In the genomic region with DNA sequence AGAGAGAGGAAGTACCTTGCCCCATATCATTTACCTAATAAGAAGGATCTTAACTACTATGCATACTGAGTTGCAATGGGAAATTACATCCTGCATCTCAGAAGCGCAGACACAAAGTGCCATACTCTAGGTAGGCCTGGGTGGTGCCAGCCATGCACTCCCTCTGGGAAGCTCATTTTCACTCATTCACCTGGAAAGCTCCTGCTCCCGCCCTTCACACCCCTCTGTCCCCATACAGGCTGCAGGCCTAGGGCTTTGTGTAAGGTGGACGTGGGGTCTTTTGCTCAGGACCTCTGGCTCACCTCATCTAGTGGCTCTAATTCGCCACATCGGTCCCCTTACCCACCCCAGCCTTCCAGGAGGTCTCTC, we compare ENCODE assay signal across 8 cellular contexts. TPM values are rescaled to one million over a fixed set of nuclear protein-coding genes. Genes with fewer than 3 reads are reported as not detected.
A peak's percentile ranks its signal among the peaks of the same experiment; 100 is the strongest.
DNase-seq lines count a peak whose midpoint lies in the region; ATAC-seq and TF ChIP-seq lines count a peak whose summit lies in the region.

No MANE protein-coding gene starts in this region.

- H3K4me2 ChIP-seq in BLaER1: peak overlapping the region; percentile 97

- H3K36me3 ChIP-seq in BLaER1: peaks cover 33% of the 10 kb centered on the region
- H3K36me3 ChIP-seq in KOPT-K1 (ENCODE audit: insufficient read depth, low read length): peaks cover 42% of the 10 kb centered on the region
- H3K36me3 ChIP-seq in effector memory CD4-positive, alpha-beta T cell (ENCODE audit: control insufficient read depth, insufficient read depth, low read length): peaks cover 17% of the 10 kb centered on the region

- peak overlapping the region; percentile 90 for H3K4me3 ChIP-seq in BLaER1
- peak overlapping the region; percentile 96 for H3K4me3 ChIP-seq in effector memory CD4-positive, alpha-beta T cell (ENCODE audit: insufficient read depth, low read depth, low read length, poor library complexity, severe bottlenecking)

- H3K27ac Mint-ChIP-seq in natural killer cell: peak overlapping the region; percentile 90 to 96

- H3K36me3 Mint-ChIP-seq in natural killer cell: peaks cover 15% of the 10 kb centered on the region

- H3K4me1 ChIP-seq in BLaER1: peaks cover 73% of the 10 kb centered on the region
- peaks cover 12% of the 10 kb centered on the region for H3K4me1 ChIP-seq in effector memory CD4-positive, alpha-beta T cell (ENCODE audit: control insufficient read depth, insufficient read depth, low read length, poor library complexity, severe bottlenecking)

- no peaks in the 10 kb centered on the region for H3K9me3 Mint-ChIP-seq in natural killer cell

- H3K4me1 Mint-ChIP-seq in natural killer cell: peaks cover 22 to 27% of the 10 kb centered on the region in 2 donors

- H3K4me3 Mint-ChIP-seq in natural killer cell: peak overlapping the region; percentile 99

- no peak for DNase-seq in effector memory CD4-positive, alpha-beta T cell
- no peak for DNase-seq in natural killer cell
- DNase-seq in stimulated activated CD4-positive, alpha-beta T cell treated with anti-CD3 and anti-CD28 coated beads, Interleukin-2, amount 100 ng/mL, for 48 hours: no peak
- no peak for DNase-seq in 8988T
- no peak for DNase-seq in NCI-H774 (lab: John Stamatoyannopoulos, UW)
- DNase-seq in retina: no peak

- peaks cover 6% of the 10 kb centered on the region; the same call in 1 of the 2 replicates for H4K20me1 ChIP-seq in BLaER1

- peak overlapping the region; percentile 88 for H3K9ac ChIP-seq in BLaER1

- H3K27ac ChIP-seq in BLaER1 (peak overlapping the region; percentile 82), KOPT-K1 (ENCODE audit: low read depth, low read length, poor library complexity, severe bottlenecking) (peak overlapping the region; percentile 86)
- peak overlapping the region; percentile 80 for H3K27ac ChIP-seq in effector memory CD4-positive, alpha-beta T cell (ENCODE audit: insufficient read depth, low read length, poor library complexity, severe bottlenecking)

- no peak for TF ChIP-seq CTCF in natural killer cell (IDR thresholded peaks at IDR 0.05)

- intact Hi-C loops in natural killer cell (cut with micrococcal nuclease): no loop called here

- H3K9me3 ChIP-seq in BLaER1 (no peaks in the 10 kb centered on the region), KOPT-K1 (ENCODE audit: insufficient read depth, low read length, poor library complexity, severe bottlenecking) (no peaks in the 10 kb centered on the region)
- H3K9me3 ChIP-seq in effector memory CD4-positive, alpha-beta T cell (ENCODE audit: control insufficient read depth, low read length): no peaks in the 10 kb centered on the region

- no peaks in the 10 kb centered on the region for H3K27me3 ChIP-seq in BLaER1
- H3K27me3 ChIP-seq in effector memory CD4-positive, alpha-beta T cell (replicated peaks; ENCODE audit: control insufficient read depth, insufficient read depth, low read length, poor library complexity, severe bottlenecking): no peaks in the 10 kb centered on the region

- H3K27me3 Mint-ChIP-seq in natural killer cell (ENCODE audit: low read depth in 2 of 2): no peaks in the 10 kb centered on the region

- ATAC-seq in natural killer cell: no peak

RNA-seq across cellular contexts. Expression of a gene that starts 0.8 kb away (rescaled TPM):
- total RNA-seq in natural killer cell: 10 to 100 TPM; 28.2 to 38.2 (median 32.0) TPM

RNA-seq across cellular contexts. Expression of a gene that starts 13.1 kb away (rescaled TPM):
- total RNA-seq in natural killer cell: 1 to 10 TPM in 1 of 3 donors, not detected in 2; 2.3 TPM

RNA-seq across cellular contexts. Expression of a gene that starts 19.3 kb away (rescaled TPM):
- 10 to 100 TPM in 2 of 3 donors, 1 to 10 TPM in 1; 5.7 to 74.9 (median 11.7) TPM for total RNA-seq in natural killer cell
